24 cellular contexts compared by ENCODE assay signal in genomic region chr15:70212288-70212962, GRCh38.
DNase-seq lines count a peak whose midpoint lies in the region; ATAC-seq and TF ChIP-seq lines count a peak whose summit lies in the region.
"Had no signal": no experiment of that assay in that cellular context is flagged by ENCODE, and none has a peak within 500 bp of the region (broad histone marks: within the 10 kb centered on the region; RNA-seq: fewer than 3 reads in every experiment).

No MANE protein-coding gene starts in this region.

- no peaks in the 10 kb centered on the region for H3K36me3 ChIP-seq in mesenchymal stem cell (ENCODE audit: control insufficient read depth in 1 of 2, insufficient read depth in 2 of 2, low read depth in 1 of 2, low read length in 2 of 2)
- no peaks in the 10 kb centered on the region for H3K36me3 ChIP-seq in HAP-1 (replicated peaks)
- H3K36me3 ChIP-seq: BLaER1 treated with 17β-estradiol and CSF1 and Interleukin-3, amounts not matched to agents 10 nM and 100 nM had no signal

- H2BK120ac ChIP-seq in H9 (ENCODE audit: low read depth, low read length, poor library complexity, severe bottlenecking) (no peak overlapping the region), mesenchymal stem cell (ENCODE audit: low read depth, low read length) (no peak overlapping the region)

- H4K5ac ChIP-seq in H9 (ENCODE audit: insufficient read length, low read depth, low read length) = no peak overlapping the region

- H2BK12ac ChIP-seq in H9 (ENCODE audit: insufficient read length, low read depth, low read length) (no peak overlapping the region), mesenchymal stem cell (ENCODE audit: low read length in 2 of 2) (no peak overlapping the region)

- H3K4me1 ChIP-seq in H9 (ENCODE audit: insufficient read depth, low read length) (no peaks in the 10 kb centered on the region), mesenchymal stem cell (ENCODE audit: control insufficient read depth, insufficient read depth, low read depth, low read length) (no peaks in the 10 kb centered on the region), HAP-1 (no peaks in the 10 kb centered on the region)

- no peak overlapping the region for H3K4me2 ChIP-seq in H9 (ENCODE audit: insufficient read depth, insufficient read length, low read length)
- no peak overlapping the region for H3K4me2 ChIP-seq in mesenchymal stem cell (ENCODE audit: low read length, poor library complexity, severe bottlenecking)
- H3K4me2 ChIP-seq: BLaER1 treated with 17β-estradiol and CSF1 and Interleukin-3, amounts not matched to agents 10 nM and 100 nM; hepatocyte had no signal

- no peak overlapping the region for H2BK15ac ChIP-seq in H9 (ENCODE audit: low read depth, low read length)
- no peak overlapping the region for H2BK15ac ChIP-seq in mesenchymal stem cell (ENCODE audit: low read depth, poor library complexity, severe bottlenecking)

- H3K36me3 Mint-ChIP-seq in H9 (ENCODE audit: insufficient read depth in 1 of 3, low read depth in 3 of 3) = no peaks in the 10 kb centered on the region
- no peaks in the 10 kb centered on the region for H3K36me3 Mint-ChIP-seq in activated naive CD8-positive, alpha-beta T cell treated with anti-CD3 and anti-CD28 coated beads, Interleukin-2, amount 50 U/mL, for 24 hours (ENCODE audit: low read depth)
- H3K36me3 Mint-ChIP-seq in activated CD4-positive, alpha-beta T cell treated with anti-CD3 and anti-CD28 coated beads, Interleukin-2, amount 10 ng/mL, durations not matched to agents 24 days and 14 days (ENCODE audit: low read depth) = no peaks in the 10 kb centered on the region
- H3K36me3 Mint-ChIP-seq: naive B cell had no signal

- no peak overlapping the region for H3K9ac ChIP-seq in H9 (ENCODE audit: extremely low read depth, insufficient read length, low read length)
- no peak overlapping the region for H3K9ac ChIP-seq in mesenchymal stem cell (ENCODE audit: low read length)
- H3K9ac ChIP-seq: BLaER1 treated with 17β-estradiol and CSF1 and Interleukin-3, amounts not matched to agents 10 nM and 100 nM had no signal

- H3K4ac ChIP-seq in H9 (ENCODE audit: low read depth, low read length) (no peak overlapping the region), mesenchymal stem cell (ENCODE audit: low read depth in 1 of 2, low read length in 2 of 2) (no peak overlapping the region)

- no peak overlapping the region for H4K8ac ChIP-seq in H9 (replicated peaks; ENCODE audit: insufficient read length, low read depth, low read length)
- no peak overlapping the region for H4K8ac ChIP-seq in mesenchymal stem cell (ENCODE audit: low read length)

- WGBS in H9 (ENCODE audit: extremely low coverage, insufficient read length, low lambda C conversion rate) = no CpG with 5 or more reads among the region's 18 CpGs
- 22% methylated on average over 18 of the region's 18 CpGs for WGBS in mesenchymal stem cell

- H3K27ac ChIP-seq in H9 (ENCODE audit: insufficient read length, low read depth, low read length) (no peak overlapping the region), mesenchymal stem cell (ENCODE audit: low read length, poor library complexity, severe bottlenecking) (no peak overlapping the region)
- H3K27ac ChIP-seq: BLaER1 treated with 17β-estradiol and CSF1 and Interleukin-3, amounts not matched to agents 10 nM and 100 nM; hepatocyte had no signal

- H3K4me3 Mint-ChIP-seq in H9 = no peak overlapping the region
- H3K4me3 Mint-ChIP-seq in activated naive CD8-positive, alpha-beta T cell treated with anti-CD3 and anti-CD28 coated beads, Interleukin-2, amount 50 U/mL, for 24 hours = no peak overlapping the region
- no peak overlapping the region for H3K4me3 Mint-ChIP-seq in activated CD4-positive, alpha-beta T cell treated with anti-CD3 and anti-CD28 coated beads, Interleukin-2, amount 10 ng/mL, durations not matched to agents 24 days and 14 days
- H3K4me3 Mint-ChIP-seq: activated CD8-positive, alpha-beta T cell treated with anti-CD3 and anti-CD28 coated beads, Interleukin-2, amount 10 ng/mL, durations not matched to agents 7 days and 5 days; activated T-cell treated with anti-CD3 and anti-CD28 coated beads, Interleukin-2, amount 50 U/mL, for 24 hours; naive B cell; stimulated activated naive CD8-positive, alpha-beta T cell treated with anti-CD3 and anti-CD28 coated beads, Interleukin-15, amount 100 ng/mL, for 72 hours had no signal

- intact Hi-C loops in activated CD4-positive, alpha-beta T cell treated with anti-CD3 and anti-CD28 coated beads, Interleukin-2, amount 10 ng/mL, durations not matched to agents 24 days and 14 days (cut with micrococcal nuclease) = no loop called here

- H3K79me2 ChIP-seq in H9 (ENCODE audit: insufficient read depth, low read length) = no peaks in the 10 kb centered on the region
- H3K79me2 ChIP-seq: hepatocyte had no signal

- H3K23ac ChIP-seq in H9 (ENCODE audit: insufficient read length, low read depth, low read length) = no peak overlapping the region
- no peak overlapping the region for H3K23ac ChIP-seq in mesenchymal stem cell (ENCODE audit: low read length in 2 of 2)

- H3K14ac ChIP-seq in H9 (ENCODE audit: insufficient read depth, low read length) (peak overlapping the region; percentile 18; the same call in 1 of the 2 replicates), mesenchymal stem cell (ENCODE audit: low read length in 2 of 2) (no peak overlapping the region)

- no peak overlapping the region for H2BK20ac ChIP-seq in H9 (ENCODE audit: low read depth, low read length, poor library complexity, severe bottlenecking)

- no peak overlapping the region for H3K56ac ChIP-seq in H9 (ENCODE audit: insufficient read length, low read depth, low read length)

- in situ Hi-C loops in HAP-1 (cut with MboI; ENCODE audit: low sequenced_read_pairs) = no loop called here

- no peak overlapping the region for H3T11ph ChIP-seq in H9 (ENCODE audit: low read length)

- H3K9me3 ChIP-seq in H9 (ENCODE audit: control insufficient read depth, low read depth, low read length) (no peaks in the 10 kb centered on the region), mesenchymal stem cell (ENCODE audit: control insufficient read depth, low read length) (peaks cover 3% of the 10 kb centered on the region), HAP-1 (no peaks in the 10 kb centered on the region)
- H3K9me3 ChIP-seq: BLaER1 treated with 17β-estradiol and CSF1 and Interleukin-3, amounts not matched to agents 10 nM and 100 nM had no signal

- H2BK5ac ChIP-seq in H9 (ENCODE audit: insufficient read length, low read length) = no peak overlapping the region
- H2BK5ac ChIP-seq in mesenchymal stem cell (ENCODE audit: low read depth, low read length, poor library complexity, severe bottlenecking) = no peak overlapping the region

- no peaks in the 10 kb centered on the region for H3K23me2 ChIP-seq in H9 (ENCODE audit: insufficient read length, low read depth, low read length, poor library complexity, severe bottlenecking)

- no peaks in the 10 kb centered on the region for H3K27me3 ChIP-seq in H9 (ENCODE audit: insufficient read depth, low read length)
- peaks cover 53 to 66% of the 10 kb centered on the region in 2 experiments for H3K27me3 ChIP-seq in mesenchymal stem cell (ENCODE audit: control insufficient read depth in 1 of 2, insufficient read depth in 1 of 2, low read length in 2 of 2)
- peaks cover 3% of the 10 kb centered on the region; the same call in 1 of the 2 replicates for H3K27me3 ChIP-seq in HAP-1 (ENCODE audit: low read depth)
- H3K27me3 ChIP-seq: BLaER1 treated with 17β-estradiol and CSF1 and Interleukin-3, amounts not matched to agents 10 nM and 100 nM; hepatocyte had no signal

- H2AFZ ChIP-seq in H9 (ENCODE audit: low read length) (no peak overlapping the region), mesenchymal stem cell (ENCODE audit: low read depth, low read length) (no peak overlapping the region)
- H2AFZ ChIP-seq: hepatocyte had no signal

- H3K27me3 Mint-ChIP-seq in H9 (ENCODE audit: low read depth) = peaks cover 10% of the 10 kb centered on the region
- peaks cover 9% of the 10 kb centered on the region for H3K27me3 Mint-ChIP-seq in activated naive CD8-positive, alpha-beta T cell treated with anti-CD3 and anti-CD28 coated beads, Interleukin-2, amount 50 U/mL, for 24 hours
- peaks cover 27% of the 10 kb centered on the region for H3K27me3 Mint-ChIP-seq in activated CD4-positive, alpha-beta T cell treated with anti-CD3 and anti-CD28 coated beads, Interleukin-2, amount 10 ng/mL, durations not matched to agents 24 days and 14 days

- H3K79me1 ChIP-seq in H9 (ENCODE audit: insufficient read depth, low read depth, low read length, poor library complexity, severe bottlenecking) = no peaks in the 10 kb centered on the region
- no peaks in the 10 kb centered on the region for H3K79me1 ChIP-seq in mesenchymal stem cell (replicated peaks; ENCODE audit: low read length, poor library complexity, severe bottlenecking)

- peak overlapping the region in 1 of 3 experiments; percentile 13; a peak in 1 of 7 replicates for H3K27ac Mint-ChIP-seq in H9
- H3K27ac Mint-ChIP-seq in activated naive CD8-positive, alpha-beta T cell treated with anti-CD3 and anti-CD28 coated beads, Interleukin-2, amount 50 U/mL, for 24 hours = no peak overlapping the region
- no peak overlapping the region for H3K27ac Mint-ChIP-seq in activated CD4-positive, alpha-beta T cell treated with anti-CD3 and anti-CD28 coated beads, Interleukin-2, amount 10 ng/mL, durations not matched to agents 24 days and 14 days
- H3K27ac Mint-ChIP-seq: activated CD8-positive, alpha-beta T cell treated with anti-CD3 and anti-CD28 coated beads, Interleukin-2, amount 10 ng/mL, durations not matched to agents 7 days and 5 days; activated T-cell treated with anti-CD3 and anti-CD28 coated beads, Interleukin-2, amount 50 U/mL, for 24 hours had no signal

- H3K18ac ChIP-seq in H9 (ENCODE audit: insufficient read length, low read depth, low read length) (peak overlapping the region; percentile 72), mesenchymal stem cell (ENCODE audit: low read depth in 1 of 2, low read length in 2 of 2) (no peak overlapping the region)

- no peaks in the 10 kb centered on the region for H4K20me1 ChIP-seq in H9 (ENCODE audit: control insufficient read depth, insufficient read depth, insufficient read length)

- no peak overlapping the region for H3K4me3 ChIP-seq in mesenchymal stem cell (ENCODE audit: insufficient read depth in 1 of 2, low read depth in 1 of 2, low read length in 2 of 2)
- no peak overlapping the region for H3K4me3 ChIP-seq in HAP-1
- H3K4me3 ChIP-seq: BLaER1 treated with 17β-estradiol and CSF1 and Interleukin-3, amounts not matched to agents 10 nM and 100 nM; hepatocyte had no signal

- peaks cover 26 to 37% of the 10 kb centered on the region in 2 experiments for H3K4me1 Mint-ChIP-seq in H9
- peaks cover 3% of the 10 kb centered on the region for H3K4me1 Mint-ChIP-seq in activated naive CD8-positive, alpha-beta T cell treated with anti-CD3 and anti-CD28 coated beads, Interleukin-2, amount 50 U/mL, for 24 hours
- no peaks in the 10 kb centered on the region for H3K4me1 Mint-ChIP-seq in activated CD4-positive, alpha-beta T cell treated with anti-CD3 and anti-CD28 coated beads, Interleukin-2, amount 10 ng/mL, durations not matched to agents 24 days and 14 days

- H2AK5ac ChIP-seq in H9 (ENCODE audit: insufficient read length, low read length) (no peak overlapping the region), mesenchymal stem cell (ENCODE audit: low read length, severe bottlenecking) (no peak overlapping the region)

- no peak overlapping the region for H4K91ac ChIP-seq in H9 (ENCODE audit: insufficient read length, low read depth, low read length)
- no peak overlapping the region for H4K91ac ChIP-seq in mesenchymal stem cell (ENCODE audit: low read length)

- no peak for TF ChIP-seq CTCF in H9 (conservative IDR thresholded peaks at IDR 0.05)

- DNase-seq in DMS53 (lab: John Stamatoyannopoulos, UW) (peak; percentile 94), H9 (peak; percentile 20), mesenchymal stem cell (peak; percentile 91), HAP-1 (ENCODE audit: low spot score in 2 of 2) (no peak)
- no peak for DNase-seq in activated naive CD8-positive, alpha-beta T cell treated with anti-CD3 and anti-CD28 coated beads, Interleukin-2, amount 50 U/mL, for 24 hours
- DNase-seq in activated CD4-positive, alpha-beta T cell treated with anti-CD3 and anti-CD28 coated beads, Interleukin-2, amount 10 ng/mL, durations not matched to agents 24 days and 14 days = no peak
- DNase-seq: activated CD8-positive, alpha-beta T cell treated with anti-CD3 and anti-CD28 coated beads, Interleukin-2, amount 10 ng/mL, durations not matched to agents 7 days and 5 days; activated naive CD4-positive, alpha-beta T cell; activated T-cell treated with anti-CD3 and anti-CD28 coated beads, Interleukin-2, amount 50 U/mL, for 24 hours; anterior cingulate cortex; Calu3; foreskin fibroblast; naive B cell; NCI-H2171 treated with DMSO at 0.1 percent for 48 hours; NCI-H526 treated with DMSO at 0.1 percent for 48 hours; nucleus accumbens; RPMI8226; stimulated activated CD4-positive, alpha-beta T cell treated with anti-CD3 and anti-CD28 coated beads, Interleukin-4, amount 100 ng/mL, for 24 hours; stimulated activated naive CD8-positive, alpha-beta T cell treated with anti-CD3 and anti-CD28 coated beads, Interleukin-15, amount 100 ng/mL, for 72 hours had no signal

- no peaks in the 10 kb centered on the region; a peak in 1 of 5 replicates for H3K9me3 Mint-ChIP-seq in H9
- H3K9me3 Mint-ChIP-seq in activated naive CD8-positive, alpha-beta T cell treated with anti-CD3 and anti-CD28 coated beads, Interleukin-2, amount 50 U/mL, for 24 hours = no peaks in the 10 kb centered on the region
- no peaks in the 10 kb centered on the region for H3K9me3 Mint-ChIP-seq in activated CD4-positive, alpha-beta T cell treated with anti-CD3 and anti-CD28 coated beads, Interleukin-2, amount 10 ng/mL, durations not matched to agents 24 days and 14 days
- H3K9me3 Mint-ChIP-seq: activated T-cell treated with anti-CD3 and anti-CD28 coated beads, Interleukin-2, amount 50 U/mL, for 24 hours; naive B cell; stimulated activated naive CD8-positive, alpha-beta T cell treated with anti-CD3 and anti-CD28 coated beads, Interleukin-15, amount 100 ng/mL, for 72 hours had no signal

- ATAC-seq in activated naive CD8-positive, alpha-beta T cell treated with anti-CD3 and anti-CD28 coated beads, Interleukin-2, amount 50 U/mL, for 24 hours = peak; percentile 35
- no peak for ATAC-seq in GM21381 (IDR thresholded peaks at IDR 0.05; ENCODE audit: unreplicated experiment)
- ATAC-seq: activated CD4-positive, CD25-positive, alpha-beta regulatory T cell treated with anti-CD3 and anti-CD28 coated beads, Interleukin-2, amount 50 U/mL, for 24 hours; activated CD8-positive, alpha-beta T cell treated with anti-CD3 and anti-CD28 coated beads, Interleukin-2, amount 10 ng/mL, durations not matched to agents 7 days and 5 days; HCT116; stimulated activated naive CD8-positive, alpha-beta T cell treated with anti-CD3 and anti-CD28 coated beads, Interleukin-15, amount 100 ng/mL, for 72 hours had no signal

Comparison
In these comparisons a context has a peak if more than half of its experiments do, and no peak if none do; other contexts are left out.
1. DNase-seq: peak in DMS53 (single experiment), H9 (single experiment) and mesenchymal stem cell (single experiment); none in activated naive CD8-positive, alpha-beta T cell treated with anti-CD3 and anti-CD28 coated beads, Interleukin-2, amount 50 U/mL, for 24 hours (single experiment), HAP-1 (0 of 2) and activated CD4-positive, alpha-beta T cell treated with anti-CD3 and anti-CD28 coated beads, Interleukin-2, amount 10 ng/mL, durations not matched to agents 24 days and 14 days (single experiment).